In the genomic region with DNA sequence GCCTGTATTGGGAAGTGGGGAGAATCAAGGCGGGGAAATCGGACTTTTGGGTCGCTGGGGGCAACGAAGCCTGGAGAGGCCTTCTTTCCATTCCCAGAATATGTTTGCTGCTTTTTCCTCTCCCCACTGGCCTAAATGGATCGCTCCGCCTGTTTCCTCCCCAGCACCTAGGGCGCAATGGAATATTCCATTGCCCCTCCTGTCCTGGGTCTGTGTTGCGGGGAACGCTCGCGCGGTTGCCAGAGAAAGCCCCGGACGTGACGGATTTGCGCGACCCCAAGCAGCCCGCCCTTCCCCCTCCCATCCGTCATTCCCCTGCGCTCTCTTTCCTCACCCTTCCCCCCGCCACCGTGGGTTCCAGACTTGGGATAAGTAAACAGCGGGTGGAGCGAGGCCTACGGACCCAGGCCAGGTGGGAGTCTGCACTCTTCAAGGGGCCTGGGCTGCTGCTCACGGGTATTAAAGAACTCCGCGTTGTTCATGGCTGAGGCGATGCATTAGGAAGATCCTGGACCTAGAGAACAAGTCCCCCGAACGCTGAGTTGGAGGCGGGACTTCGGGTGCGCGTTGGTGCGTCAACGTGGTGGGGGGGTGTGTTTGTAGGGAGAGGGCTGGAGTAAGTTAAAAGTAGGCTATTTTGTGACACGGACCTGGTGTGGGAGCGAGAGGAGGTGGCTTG, we compare ENCODE assay signal across 8 cellular contexts. TPM values are rescaled to one million over a fixed set of nuclear protein-coding genes. Genes with fewer than 3 reads are reported as not detected.
A peak's percentile ranks its signal among the peaks of the same experiment; 100 is the strongest.
DNase-seq lines count a peak whose midpoint lies in the region; ATAC-seq, FAIRE-seq and TF ChIP-seq lines count a peak whose summit lies in the region.

A gene with protein sequence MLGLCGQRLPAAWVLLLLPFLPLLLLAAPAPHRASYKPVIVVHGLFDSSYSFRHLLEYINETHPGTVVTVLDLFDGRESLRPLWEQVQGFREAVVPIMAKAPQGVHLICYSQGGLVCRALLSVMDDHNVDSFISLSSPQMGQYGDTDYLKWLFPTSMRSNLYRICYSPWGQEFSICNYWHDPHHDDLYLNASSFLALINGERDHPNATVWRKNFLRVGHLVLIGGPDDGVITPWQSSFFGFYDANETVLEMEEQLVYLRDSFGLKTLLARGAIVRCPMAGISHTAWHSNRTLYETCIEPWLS (plus strand): TSS at position 307 of the 679 bp plus-strand sequence. CDS start 454 bp downstream, outside the sequence.

- peak; percentile 26 for FAIRE-seq in GM19239 (lab: Jason Lieb, UNC)
- no peak for FAIRE-seq in pancreas (lab: Jason Lieb, UNC)

- peaks cover 49 to 63% (median 56%) of the 10 kb centered on the region in 3 donors for H3K4me1 Mint-ChIP-seq in T-cell

- POLR2A ChIA-PET in T-cell (lab: Charles Lee), result interaction anchor here in 1 of 2 donors (0.6 kb wide), 1 partner anchor 1446 kb away, joined by 5 read pairs; no protein-coding TSS in a partner anchor

- H3K9me3 ChIP-seq in adipocyte (ENCODE audit: control insufficient read depth, low read length) (no peaks in the 10 kb centered on the region), pancreas (no peaks in the 10 kb centered on the region), thymus (ENCODE audit: control insufficient read depth) (no peaks in the 10 kb centered on the region)

- H3K27me3 Mint-ChIP-seq in T-cell, result peaks cover 6 to 24% of the 10 kb centered on the region in 2 donors

- CTCF ChIA-PET in T-cell (lab: Charles Lee), result interaction anchor here in 1 of 2 donors (1.0 kb wide), 1 partner anchor 35 kb away, joined by 3 read pairs; no protein-coding TSS in a partner anchor

- DNase-seq in 8988T (peak; percentile 89), GM19239 (ENCODE audit: insufficient read length, low spot score) (peak; percentile 62), NCI-H128 (lab: John Stamatoyannopoulos, UW; ENCODE audit: unreplicated experiment) (peak; percentile 46), T-cell (peak; percentile 50 to 81 (median 68)), adipocyte (ENCODE audit: low read depth) (peak; percentile 96), Right ventricle myocardium superior (peak; percentile 93), pancreas (peak; percentile 70 to 85 (median 75))

- TF ChIP-seq CTCF in pancreas (IDR thresholded peaks at IDR 0.05), result no peak

- H3K27ac Mint-ChIP-seq in T-cell, result peak within 1 kb of the TSS; percentile 75 to 93

- H3K27me3 ChIP-seq in adipocyte (replicated peaks; ENCODE audit: control insufficient read depth, insufficient read depth, low read length) (peaks cover 6% of the 10 kb centered on the region), pancreas (no peaks in the 10 kb centered on the region), thymus (ENCODE audit: control insufficient read depth, insufficient read depth) (peaks cover 25% of the 10 kb centered on the region)

- H3K9me3 Mint-ChIP-seq in T-cell, result no peaks in the 10 kb centered on the region

- peak within 1 kb of the TSS; percentile 62 to 76 (median 72) for H3K27ac ChIP-seq in pancreas
- H3K27ac ChIP-seq in thymus (ENCODE audit: low read depth), result peak within 1 kb of the TSS; percentile 55

- H3K4me3 Mint-ChIP-seq in T-cell, result peak within 1 kb of the TSS; percentile 91 to 97 (median 94)

- intact Hi-C loops in Right ventricle myocardium superior (cut with DNase I), result no loop called here
- intact Hi-C loops in pancreas (cut with DNase I), result no loop called here

- peak within 1 kb of the TSS; percentile 88 for H3K9ac ChIP-seq in adipocyte (ENCODE audit: low read length)

- H3K4me3 ChIP-seq in adipocyte (ENCODE audit: low read length) (peak within 1 kb of the TSS; percentile 90), pancreas (peak within 1 kb of the TSS; percentile 59 to 79 (median 66)), thymus (ENCODE audit: low read length) (peak within 1 kb of the TSS; percentile 62)

- H3K4me1 ChIP-seq in adipocyte (ENCODE audit: control insufficient read depth, insufficient read depth, low read length) (peaks cover 28% of the 10 kb centered on the region), pancreas (peaks cover 0 to 5% (median 4%) of the 10 kb centered on the region in 3 donors), thymus (ENCODE audit: control insufficient read depth, insufficient read depth, low read length) (peaks cover 19% of the 10 kb centered on the region)

- H3K36me3 ChIP-seq in adipocyte (ENCODE audit: control insufficient read depth, insufficient read depth, low read length, severe bottlenecking) (peaks cover 21% of the 10 kb centered on the region), pancreas (peaks cover 0 to 4% (median 0%) of the 10 kb centered on the region in 3 donors), thymus (ENCODE audit: control insufficient read depth, insufficient read depth) (peaks cover 22% of the 10 kb centered on the region)

- 0% methylated on average over 39 of the region's 39 CpGs for WGBS in pancreas, 2 donors
- WGBS in thymus, result under 1% methylated on average over 39 of the region's 39 CpGs

- ATAC-seq in T-cell (replicated peaks in 1 of 4) (peak; percentile 62 to 78 (median 66)), Right ventricle myocardium superior (ENCODE audit: poor library complexity) (peak; percentile 92), pancreas (peak; percentile 80 to 86 (median 84))

- H3K36me3 Mint-ChIP-seq in T-cell, result peaks cover 14% of the 10 kb centered on the region

RNA-seq across cellular contexts. Expression of the gene that starts here (rescaled TPM):
- total RNA-seq in T-cell (10 to 100 TPM; 11.2 to 25.6 (median 19.3) TPM), Right ventricle myocardium superior (20.4 TPM), pancreas (10 to 100 TPM in 1 of 6 donors, 1 to 10 TPM in 5; 5.6 to 13.9 (median 8.0) TPM)
- polyA plus RNA-seq in pancreas (10 to 100 TPM in 1 of 2 donors, 1 to 10 TPM in 1; 9.2 to 12.2 TPM), thymus (9.8 TPM)

Comparison
In these comparisons a context has a peak if more than half of its experiments do, and no peak if none do; other contexts are left out.
1. Peak in every context shown above with its lines: DNase-seq, ATAC-seq, H3K4me3 ChIP-seq and H3K27ac ChIP-seq.
2. DNase-seq: peak in every context shown above with its lines; median percentile 96 in adipocyte; 93 in Right ventricle myocardium superior; 89 in 8988T; 75 in pancreas; 68 in T-cell; 62 in GM19239; 46 in NCI-H128.